In genomic region chr16:50580180-50580771, GRCh38 we compare ENCODE assay signal across 26 cellular contexts. TPM values are rescaled to one million over a fixed set of nuclear protein-coding genes. Genes with fewer than 3 reads are reported as not detected.
"Had no signal": no experiment of that assay in that cellular context is flagged by ENCODE, and none has a peak within 500 bp of the region (broad histone marks: within the 10 kb centered on the region; RNA-seq: fewer than 3 reads in every experiment).

No MANE protein-coding gene starts in this region.

- H3K4me1 ChIP-seq: pancreas, psoas muscle had no signal

- FAIRE-seq: pancreas, urothelium cell line had no signal

- H3K9me3 Mint-ChIP-seq: activated B cell treated with CpG ODN at 0.5 μM for 24 hours; activated naive CD8-positive, alpha-beta T cell treated with anti-CD3 and anti-CD28 coated beads for 36 hours; immature natural killer cell had no signal

- H3K4me3 ChIP-seq: hepatocyte, left lung, lung, pancreas, psoas muscle, right atrium auricular region, tibial nerve had no signal

- H3K27ac Mint-ChIP-seq: activated B cell treated with CpG ODN at 0.5 μM for 24 hours; activated naive CD8-positive, alpha-beta T cell treated with anti-CD3 and anti-CD28 coated beads for 36 hours; immature natural killer cell had no signal

- H3K4me3 Mint-ChIP-seq: activated B cell treated with CpG ODN at 0.5 μM for 24 hours; activated naive CD8-positive, alpha-beta T cell treated with anti-CD3 and anti-CD28 coated beads for 36 hours; immature natural killer cell; naive thymus-derived CD8-positive, alpha-beta T cell had no signal

- H3K27ac ChIP-seq: hepatocyte, left lung, pancreas, psoas muscle, right atrium auricular region, tibial nerve had no signal

- DNase-seq: activated B cell treated with CpG ODN at 0.5 μM for 24 hours; activated CD4-positive, alpha-beta T cell treated with anti-CD3 and anti-CD28 coated beads for 4 hours; activated CD4-positive, alpha-beta T cell treated with anti-CD3 and anti-CD28 coated beads, Interleukin-2, amount 50 U/mL, for 48 hours; activated CD8-positive, alpha-beta memory T cell treated with anti-CD3 and anti-CD28 coated beads, Interleukin-2, amount 50 U/mL, for 48 hours; activated naive CD4-positive, alpha-beta T cell treated with Interleukin-2 at 50 U/mL for 16 hours; activated naive CD8-positive, alpha-beta T cell treated with anti-CD3 and anti-CD28 coated beads for 36 hours; activated T-cell treated with anti-CD3 and anti-CD28 coated beads, Interleukin-2, amount 50 U/mL, for 48 hours; amniotic stem cell; cerebellar nuclear complex; cortex of kidney; foreskin melanocyte; immature natural killer cell; left lung; pancreas; psoas muscle; stimulated activated CD4-positive, alpha-beta T cell treated with anti-CD3 and anti-CD28 coated beads, Interleukin-12 subunit alpha, Interleukin-12 subunit beta, amount 100 ng/mL, for 4 hours; stimulated activated CD4-positive, alpha-beta T cell treated with anti-CD3 and anti-CD28 coated beads, Interleukin-4, amount 100 ng/mL, for 4 hours; stimulated activated naive CD8-positive, alpha-beta T cell treated with anti-CD3 and anti-CD28 coated beads, Interleukin-15, Interleukin-2, amounts not matched to agents 100 U/mL and 50 U/mL, for 24 hours; T-helper 9 cell had no signal

- H2AFZ ChIP-seq: hepatocyte had no signal

- H3K9me3 ChIP-seq: left lung, pancreas, psoas muscle, right atrium auricular region, tibial nerve had no signal

- H3K27me3 Mint-ChIP-seq: activated B cell treated with CpG ODN at 0.5 μM for 24 hours; activated naive CD8-positive, alpha-beta T cell treated with anti-CD3 and anti-CD28 coated beads for 36 hours; naive thymus-derived CD8-positive, alpha-beta T cell had no signal

- ATAC-seq: left lung; naive thymus-derived CD8-positive, alpha-beta T cell; pancreas; psoas muscle; stimulated activated naive CD8-positive, alpha-beta T cell treated with anti-CD3 and anti-CD28 coated beads, Interleukin-15, Interleukin-2, amounts not matched to agents 100 U/mL and 50 U/mL, for 24 hours had no signal

- H3K79me2 ChIP-seq: hepatocyte had no signal

- H3K4me2 ChIP-seq: hepatocyte had no signal

- H3K36me3 ChIP-seq: left lung, pancreas, right atrium auricular region had no signal

- H3K27me3 ChIP-seq: hepatocyte, left lung, pancreas, right atrium auricular region, tibial nerve had no signal

- H3K36me3 Mint-ChIP-seq: activated naive CD8-positive, alpha-beta T cell treated with anti-CD3 and anti-CD28 coated beads for 36 hours; immature natural killer cell had no signal

RNA-seq across cellular contexts. Expression of gene NKD1, which starts 32.1 kb away (rescaled TPM):
- total RNA-seq: epithelial cell of proximal tubule had no signal
- polyA plus RNA-seq: immature natural killer cell had no signal
